ENCODE assay signal across 5 cellular contexts in genomic region chr3:64998317-64998716, GRCh38.
"Had no signal": no experiment of that assay in that cellular context is flagged by ENCODE, and none has a peak within 500 bp of the region (broad histone marks: within the 10 kb centered on the region; RNA-seq: fewer than 3 reads in every experiment).

No MANE protein-coding gene starts in this region.

- DNase-seq: H9, HCEC 1CT, IMR-90 had no signal

- H3K27ac Mint-ChIP-seq: GM23338, H9 had no signal

- H3K4me3 ChIP-seq: GM23338, K562 had no signal

- H3K9me3 Mint-ChIP-seq: GM23338, H9 had no signal

- H3K4me3 Mint-ChIP-seq: GM23338, H9 had no signal
